8 cellular contexts compared by ENCODE assay signal in genomic region chr3:50297896-50298725, GRCh38. TPM values are rescaled to one million over a fixed set of nuclear protein-coding genes. Genes with fewer than 3 reads are reported as not detected.
DNase-seq lines count a peak whose midpoint lies in the region; ATAC-seq and TF ChIP-seq lines count a peak whose summit lies in the region.

No MANE protein-coding gene starts in this region.

- ATAC-seq in DND-41 (ENCODE audit: insufficient read depth, low read depth) = no peak
- no peak for ATAC-seq in GM19351 (IDR thresholded peaks at IDR 0.05; ENCODE audit: unreplicated experiment)
- no peak for ATAC-seq in GM21447 (IDR thresholded peaks at IDR 0.05; ENCODE audit: unreplicated experiment)

- no peak overlapping the region for H3K4ac ChIP-seq in neuronal stem cell (ENCODE audit: low read length)

- H2BK120ac ChIP-seq in neuronal stem cell (ENCODE audit: low read depth, low read length) = no peak overlapping the region

- no peak overlapping the region for H2BK5ac ChIP-seq in neuronal stem cell (ENCODE audit: low read length)

- H4K8ac ChIP-seq in neuronal stem cell (ENCODE audit: low read depth, low read length) = no peak overlapping the region

- intact Hi-C loops in dorsolateral prefrontal cortex (cut with DNase I) = loop anchor here in 1 of 2 donors (2.0 to 5.0 kb wide), 2 partner anchors 23 to 34 kb away; no protein-coding TSS in a partner anchor

- no peak overlapping the region for H2BK15ac ChIP-seq in neuronal stem cell (ENCODE audit: low read length)

- peaks cover 6% of the 10 kb centered on the region; the same call in 1 of the 2 replicates for H3K36me3 ChIP-seq in DND-41 (ENCODE audit: insufficient read depth, low read length)
- H3K36me3 ChIP-seq in neuronal stem cell (replicated peaks in 1 of 2; ENCODE audit: control insufficient read depth in 2 of 2, insufficient read depth in 2 of 2, low read length in 2 of 2) = no peaks in the 10 kb centered on the region

- no peak for TF ChIP-seq CTCF in DND-41 (IDR thresholded peaks at IDR 0.05; ENCODE audit: borderline replicate concordance, extremely low read depth, low read length, poor library complexity, severe bottlenecking)
- TF ChIP-seq CTCF in dorsolateral prefrontal cortex (IDR thresholded peaks at IDR 0.05 in 54 of 56, conservative IDR thresholded peaks at IDR 0.05 in 2 of 56; ENCODE audit: low read depth in 1 of 56, partially characterized antibody in 56 of 56) = peak in 3 of 56 donors; percentile 9 to 27 (median 27)

- H3K4me1 ChIP-seq in DND-41 (ENCODE audit: insufficient read depth, low read length) = peaks cover 33% of the 10 kb centered on the region
- peaks cover 11 to 13% of the 10 kb centered on the region in 2 donors for H3K4me1 ChIP-seq in neuronal stem cell (ENCODE audit: control insufficient read depth in 2 of 2, insufficient read depth in 1 of 2, low read depth in 1 of 2, low read length in 2 of 2)

- no peak overlapping the region for H3K14ac ChIP-seq in neuronal stem cell (ENCODE audit: low read length)

- no peaks in the 10 kb centered on the region for H3K79me1 ChIP-seq in neuronal stem cell (ENCODE audit: low read depth, low read length)

- H4K91ac ChIP-seq in neuronal stem cell (ENCODE audit: low read depth, low read length, poor library complexity) = no peak overlapping the region

- peak overlapping the region; percentile 70 for H3K18ac ChIP-seq in neuronal stem cell (ENCODE audit: low read length)

- DNase-seq in DND-41 = no peak
- DNase-seq in NOMO-1 treated with dmso at 0.1 percent for 144 hours (lab: John Stamatoyannopoulos, UW; ENCODE audit: unreplicated experiment) = peak; percentile 14
- DNase-seq in dorsolateral prefrontal cortex = no peak
- DNase-seq in neuronal stem cell (ENCODE audit: low spot score) = no peak
- no peak for DNase-seq in germinal center (ENCODE audit: low spot score)
- DNase-seq in NCI-H1105 treated with DMSO at 0.1 percent for 48 hours (lab: John Stamatoyannopoulos, UW) = no peak

- H3K27me3 ChIP-seq in DND-41 (ENCODE audit: insufficient read depth, low read length, poor library complexity) (no peaks in the 10 kb centered on the region), dorsolateral prefrontal cortex (no peaks in the 10 kb centered on the region), neuronal stem cell (ENCODE audit: control insufficient read depth in 3 of 3, insufficient read depth in 3 of 3, low read depth in 1 of 3, low read length in 3 of 3) (no peaks in the 10 kb centered on the region)

- peaks cover 3% of the 10 kb centered on the region; the same call in 1 of the 2 replicates for H4K20me1 ChIP-seq in DND-41 (ENCODE audit: insufficient read depth, low read length)

- H2AK5ac ChIP-seq in neuronal stem cell (ENCODE audit: low read depth, low read length) = no peak overlapping the region

- peak overlapping the region; percentile 92 for H3K9ac ChIP-seq in DND-41 (ENCODE audit: low read depth, low read length)
- peak overlapping the region; percentile 57 for H3K9ac ChIP-seq in neuronal stem cell (ENCODE audit: low read depth, low read length, poor library complexity)

- H2AFZ ChIP-seq in DND-41 (ENCODE audit: low read depth, low read length) = 0 out of 2 replicates have a peak overlapping the region, but pooled peaks have one; percentile 100
- H2AFZ ChIP-seq in neuronal stem cell (ENCODE audit: low read length) = peak overlapping the region; percentile 91

- peak overlapping the region; percentile 100 for H3K4me2 ChIP-seq in DND-41 (ENCODE audit: insufficient read depth, low read length)
- peak overlapping the region; percentile 100 for H3K4me2 ChIP-seq in neuronal stem cell (ENCODE audit: insufficient read depth, low read length, poor library complexity, severe bottlenecking)

- WGBS in neuronal stem cell (ENCODE audit: extremely low coverage in 2 of 2, insufficient read length in 2 of 2, insufficient replicate concordance in 1 of 2), 2 donors = no CpG with 5 or more reads among the region's 9 CpGs

- peaks cover 7% of the 10 kb centered on the region; the same call in 1 of the 2 replicates for H3K79me2 ChIP-seq in DND-41 (ENCODE audit: insufficient read depth, low read length)

- H3K4me3 ChIP-seq in DND-41 (ENCODE audit: low read depth in 1 of 2, low read length in 2 of 2) = peak overlapping the region; percentile 92 to 100
- H3K4me3 ChIP-seq in dorsolateral prefrontal cortex = peak overlapping the region; percentile 54 to 100 (median 78)
- peak overlapping the region; percentile 82 to 95 for H3K4me3 ChIP-seq in neuronal stem cell (ENCODE audit: low read length in 2 of 2)

- H3K27ac ChIP-seq in DND-41 (ENCODE audit: low read length) (peak overlapping the region; percentile 96), dorsolateral prefrontal cortex (peak overlapping the region in 56 of 59 donors; percentile 68 to 98 (median 92)), neuronal stem cell (replicated peaks; ENCODE audit: low read length) (no peak overlapping the region)

- H3K9me3 ChIP-seq in DND-41 (ENCODE audit: insufficient read depth, low read length, severe bottlenecking) = no peaks in the 10 kb centered on the region
- H3K9me3 ChIP-seq in neuronal stem cell (replicated peaks in 1 of 2; ENCODE audit: control insufficient read depth in 2 of 2, insufficient read depth in 1 of 2, low read depth in 1 of 2, low read length in 2 of 2) = no peaks in the 10 kb centered on the region

- H2BK12ac ChIP-seq in neuronal stem cell (ENCODE audit: low read length) = no peak overlapping the region

- no peak overlapping the region for H3K23ac ChIP-seq in neuronal stem cell (ENCODE audit: low read depth, low read length, poor library complexity)

RNA-seq across cellular contexts. Expression of gene HYAL3, which starts 1.1 kb away (rescaled TPM):
- 10 to 100 TPM in 25 of 120 experiments, 1 to 10 TPM in 95; 3.0 to 14.8 (median 8.4) TPM for total RNA-seq in dorsolateral prefrontal cortex
- polyA plus RNA-seq in neuronal stem cell (2013, experiment 1 of 2) = 2.5 TPM
- polyA plus RNA-seq in neuronal stem cell (2013, experiment 2 of 2) = 2.0 TPM

RNA-seq across cellular contexts. Expression of gene NAA80, which starts 1.1 kb away (rescaled TPM):
- 10 to 100 TPM in 119 of 120 experiments, 1 to 10 TPM in 1; 10.0 to 30.3 (median 19.2) TPM for total RNA-seq in dorsolateral prefrontal cortex
- 16.7 TPM for polyA plus RNA-seq in neuronal stem cell (2013, experiment 1 of 2)
- polyA plus RNA-seq in neuronal stem cell (2013, experiment 2 of 2) = 16.1 TPM

RNA-seq across cellular contexts. Expression of gene HYAL1, which starts 5.3 kb away (rescaled TPM):
- 1 to 10 TPM; 1.1 to 8.1 (median 3.0) TPM for total RNA-seq in dorsolateral prefrontal cortex
- polyA plus RNA-seq in neuronal stem cell (2013, experiment 1 of 2) = 1.6 TPM
- 1.6 TPM for polyA plus RNA-seq in neuronal stem cell (2013, experiment 2 of 2)

RNA-seq across cellular contexts. Expression of gene IFRD2, which starts 5.9 kb away (rescaled TPM):
- 10 to 100 TPM; 15.0 to 46.2 (median 28.8) TPM for total RNA-seq in dorsolateral prefrontal cortex
- polyA plus RNA-seq in neuronal stem cell (2013, experiment 1 of 2) = 23.1 TPM
- polyA plus RNA-seq in neuronal stem cell (2013, experiment 2 of 2) = 22.1 TPM

RNA-seq across cellular contexts. Expression of gene LSMEM2, which starts 19.2 kb away (rescaled TPM):
- total RNA-seq in dorsolateral prefrontal cortex = 1 to 10 TPM in 95 of 120 experiments, under 1 TPM in 23, not detected in 2; 0.31 to 7.4 (median 1.7) TPM
- 0.28 TPM for polyA plus RNA-seq in neuronal stem cell (2013, experiment 1 of 2)
- polyA plus RNA-seq in neuronal stem cell (2013, experiment 2 of 2) = 0.21 TPM
